Comparison of ENCODE assay signal across 8 cellular contexts in the genomic region with DNA sequence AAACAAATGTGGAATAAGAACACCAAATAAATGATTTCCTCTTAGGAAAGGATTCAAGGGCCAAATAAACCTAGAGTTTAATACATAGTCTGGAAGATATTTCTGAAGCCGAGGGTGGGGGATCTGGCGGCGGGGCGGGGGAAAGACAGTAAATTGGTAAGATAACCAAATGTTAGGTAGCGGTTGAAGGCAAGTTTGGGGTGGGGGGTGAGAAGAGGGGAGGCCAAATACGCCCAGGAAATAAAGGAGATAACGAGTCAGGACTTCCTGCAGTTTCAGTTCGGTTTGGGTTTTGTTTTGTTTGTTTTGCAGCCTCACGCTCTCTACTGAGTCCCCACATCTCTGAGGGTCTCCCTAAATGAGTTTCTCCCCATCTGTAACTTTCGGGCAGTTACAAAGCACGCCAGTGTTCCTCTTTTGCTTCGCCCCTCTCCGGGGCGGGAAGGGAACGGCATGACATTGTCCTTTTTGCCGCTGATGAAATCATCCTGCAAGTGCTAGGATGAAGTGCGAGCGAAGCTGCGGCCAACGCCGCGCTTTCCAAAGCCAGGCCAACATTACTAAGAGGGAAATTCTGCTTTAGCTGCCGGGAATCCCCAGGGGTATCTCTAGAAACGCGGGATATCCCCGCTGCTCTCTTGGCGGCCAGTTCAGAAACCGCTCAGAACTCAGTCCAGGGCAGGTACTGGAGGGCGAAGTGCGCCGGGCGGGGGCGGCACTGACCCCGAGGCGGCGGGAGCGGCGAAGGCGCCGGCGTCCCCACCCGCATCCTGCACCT. TPM values are rescaled to one million over a fixed set of nuclear protein-coding genes. Genes with fewer than 3 reads are reported as not detected.
DNase-seq lines count a peak whose midpoint lies in the region; ATAC-seq, FAIRE-seq and TF ChIP-seq lines count a peak whose summit lies in the region.

No MANE protein-coding gene starts in this region.

- CTCF ChIA-PET in A549 (lab: Yijun Ruan, JAX), result interaction anchor here (0.7 to 17.1 kb wide), 6 partner anchors 8 to 164 kb away, joined by 3 to 222 read pairs (median 4); no protein-coding TSS in a partner anchor

- WGBS in A549 (ENCODE audit: missing lambda C conversion rate), result 17% methylated on average over 26 of the region's 42 CpGs
- 8 to 12% methylated on average over 26 to 40 of the region's 42 CpGs for WGBS in mesodermal cell (ENCODE audit: insufficient coverage in 2 of 2), 2 experiments

- no peak for TF ChIP-seq CTCF in A549 (IDR thresholded peaks at IDR 0.05)

- peak overlapping the region; percentile 80 to 99 for H3K27ac Mint-ChIP-seq in effector memory CD8-positive, alpha-beta T cell

- H3K9me3 Mint-ChIP-seq in effector memory CD8-positive, alpha-beta T cell, result no peaks in the 10 kb centered on the region

- TF ChIP-seq RAD21 in A549 (conservative IDR thresholded peaks at IDR 0.05 in 1 of 2, IDR thresholded peaks at IDR 0.05 in 1 of 2), result no peak

- peak overlapping the region; percentile 70 for H3K4me3 ChIP-seq in A549
- peak overlapping the region; percentile 41 for H3K4me3 ChIP-seq in mesodermal cell (ENCODE audit: extremely low read depth, insufficient read depth, low read length, poor library complexity, severe bottlenecking)

- peaks cover 38 to 49% of the 10 kb centered on the region in 2 donors for H3K4me1 Mint-ChIP-seq in effector memory CD8-positive, alpha-beta T cell (ENCODE audit: low read depth in 2 of 2)

- no peak for FAIRE-seq in A549 (lab: Jason Lieb, UNC)

- peaks cover 45% of the 10 kb centered on the region for H3K36me3 Mint-ChIP-seq in effector memory CD8-positive, alpha-beta T cell (ENCODE audit: insufficient read depth)

- peak; percentile 29 to 33 for DNase-seq in A549 (ENCODE audit: low read depth in 1 of 2, low spot score in 1 of 2)
- DNase-seq in NCI-H2227 (lab: John Stamatoyannopoulos, UW; ENCODE audit: unreplicated experiment), result peak; percentile 43
- DNase-seq in activated CD4-positive, alpha-beta T cell treated with anti-CD3 and anti-CD28 coated beads, Interleukin-2, amount 50 U/mL, for 48 hours, result peak; percentile 70 to 77
- peak; percentile 57 to 68 (median 65) for DNase-seq in effector memory CD8-positive, alpha-beta T cell
- DNase-seq in stimulated activated CD8-positive, alpha-beta memory T cell treated with anti-CD3 and anti-CD28 coated beads, Interleukin-2, amount 100 ng/mL, for 48 hours (ENCODE audit: low read depth in 2 of 2), result peak; percentile 53 to 56

- peak; percentile 78 to 79 for ATAC-seq in A549
- ATAC-seq in GM18508 (IDR thresholded peaks at IDR 0.05; ENCODE audit: insufficient read depth, unreplicated experiment), result peak; percentile 43
- ATAC-seq in HG03025 (IDR thresholded peaks at IDR 0.05; ENCODE audit: low FRiP score, unreplicated experiment), result peak; percentile 53
- ATAC-seq in effector memory CD8-positive, alpha-beta T cell (replicated peaks), result peak; percentile 60

- H3K4me1 ChIP-seq in A549 (no peaks in the 10 kb centered on the region; the same call in 2 of the 3 replicates), mesodermal cell (ENCODE audit: control insufficient read depth, insufficient read depth, low read length, poor library complexity, severe bottlenecking) (peaks cover 3% of the 10 kb centered on the region)

- TF ChIP-seq POLR2A in A549 (IDR thresholded peaks at IDR 0.05; ENCODE audit: low read length), result no peak

- no peaks in the 10 kb centered on the region for H3K27me3 Mint-ChIP-seq in effector memory CD8-positive, alpha-beta T cell

- peak overlapping the region; percentile 79 for H3K4me2 ChIP-seq in A549

- no peaks in the 10 kb centered on the region for H3K9me3 ChIP-seq in A549
- no peaks in the 10 kb centered on the region for H3K9me3 ChIP-seq in mesodermal cell (ENCODE audit: control insufficient read depth, low read length)

- POLR2A ChIA-PET in A549 (lab: Yijun Ruan, JAX), result no interaction called here

- peak overlapping the region; percentile 95 to 97 for H3K4me3 Mint-ChIP-seq in effector memory CD8-positive, alpha-beta T cell

- H3K27ac ChIP-seq in A549 (peak overlapping the region; percentile 73 to 88), mesodermal cell (ENCODE audit: low read depth, low read length, severe bottlenecking) (no peak overlapping the region)

- TF ChIP-seq EP300 in A549 (IDR thresholded peaks at IDR 0.05), result no peak

- no peaks in the 10 kb centered on the region for H3K36me3 ChIP-seq in mesodermal cell (ENCODE audit: control insufficient read depth, insufficient read depth, low read length)

TF ChIP-seq in A549, 52 proteins besides CTCF, POLR2A, EP300 and RAD21 (continues in another document):
- TF ChIP-seq PBX3 (IDR thresholded peaks at IDR 0.05), result no peak
- TF ChIP-seq HDAC2 (IDR thresholded peaks at IDR 0.05), result no peak
- TF ChIP-seq, protein P1, sequence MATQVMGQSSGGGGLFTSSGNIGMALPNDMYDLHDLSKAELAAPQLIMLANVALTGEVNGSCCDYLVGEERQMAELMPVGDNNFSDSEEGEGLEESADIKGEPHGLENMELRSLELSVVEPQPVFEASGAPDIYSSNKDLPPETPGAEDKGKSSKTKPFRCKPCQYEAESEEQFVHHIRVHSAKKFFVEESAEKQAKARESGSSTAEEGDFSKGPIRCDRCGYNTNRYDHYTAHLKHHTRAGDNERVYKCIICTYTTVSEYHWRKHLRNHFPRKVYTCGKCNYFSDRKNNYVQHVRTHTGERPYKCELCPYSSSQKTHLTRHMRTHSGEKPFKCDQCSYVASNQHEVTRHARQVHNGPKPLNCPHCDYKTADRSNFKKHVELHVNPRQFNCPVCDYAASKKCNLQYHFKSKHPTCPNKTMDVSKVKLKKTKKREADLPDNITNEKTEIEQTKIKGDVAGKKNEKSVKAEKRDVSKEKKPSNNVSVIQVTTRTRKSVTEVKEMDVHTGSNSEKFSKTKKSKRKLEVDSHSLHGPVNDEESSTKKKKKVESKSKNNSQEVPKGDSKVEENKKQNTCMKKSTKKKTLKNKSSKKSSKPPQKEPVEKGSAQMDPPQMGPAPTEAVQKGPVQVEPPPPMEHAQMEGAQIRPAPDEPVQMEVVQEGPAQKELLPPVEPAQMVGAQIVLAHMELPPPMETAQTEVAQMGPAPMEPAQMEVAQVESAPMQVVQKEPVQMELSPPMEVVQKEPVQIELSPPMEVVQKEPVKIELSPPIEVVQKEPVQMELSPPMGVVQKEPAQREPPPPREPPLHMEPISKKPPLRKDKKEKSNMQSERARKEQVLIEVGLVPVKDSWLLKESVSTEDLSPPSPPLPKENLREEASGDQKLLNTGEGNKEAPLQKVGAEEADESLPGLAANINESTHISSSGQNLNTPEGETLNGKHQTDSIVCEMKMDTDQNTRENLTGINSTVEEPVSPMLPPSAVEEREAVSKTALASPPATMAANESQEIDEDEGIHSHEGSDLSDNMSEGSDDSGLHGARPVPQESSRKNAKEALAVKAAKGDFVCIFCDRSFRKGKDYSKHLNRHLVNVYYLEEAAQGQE (IDR thresholded peaks at IDR 0.05), result no peak
- TF ChIP-seq GATA3 (IDR thresholded peaks at IDR 0.05; ENCODE audit: borderline replicate concordance), result no peak
- no peak for TF ChIP-seq ATOH8 (CRISPR knock-in tag; IDR thresholded peaks at IDR 0.05; ENCODE audit: low read depth)
- no peak for TF ChIP-seq RARB (CRISPR knock-in tag; IDR thresholded peaks at IDR 0.05)
- no peak for TF ChIP-seq MYC (IDR thresholded peaks at IDR 0.05; ENCODE audit: borderline replicate concordance, low read length)
- no peak for TF ChIP-seq CHD4 (IDR thresholded peaks at IDR 0.05; ENCODE audit: borderline replicate concordance)
- TF ChIP-seq JUN (IDR thresholded peaks at IDR 0.05), result peak in 1 of 2 experiments; percentile 47; a peak in 1 of 5 replicates
- TF ChIP-seq RNF2 (IDR thresholded peaks at IDR 0.05; ENCODE audit: borderline replicate concordance, low read depth), result peak; percentile 87; the same call in 1 of the 2 replicates
- no peak for TF ChIP-seq HOXA7 (CRISPR knock-in tag; IDR thresholded peaks at IDR 0.05)
- TF ChIP-seq HOXB13 (CRISPR knock-in tag; IDR thresholded peaks at IDR 0.05; ENCODE audit: low read depth), result no peak
- no peak for TF ChIP-seq ZC3H11A (IDR thresholded peaks at IDR 0.05)
- no peak for TF ChIP-seq MAZ (IDR thresholded peaks at IDR 0.05; ENCODE audit: borderline replicate concordance, low read depth, low read length)
- TF ChIP-seq, protein P2, sequence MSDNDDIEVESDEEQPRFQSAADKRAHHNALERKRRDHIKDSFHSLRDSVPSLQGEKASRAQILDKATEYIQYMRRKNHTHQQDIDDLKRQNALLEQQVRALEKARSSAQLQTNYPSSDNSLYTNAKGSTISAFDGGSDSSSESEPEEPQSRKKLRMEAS (IDR thresholded peaks at IDR 0.05), result 0 out of 2 replicates have a peak, but pooled peaks have one; percentile 35
- TF ChIP-seq ZSCAN20 (CRISPR knock-in tag; IDR thresholded peaks at IDR 0.05), result no peak

RNA-seq across cellular contexts. Expression of gene NIBAN1, which starts 0.8 kb away (rescaled TPM):
- polyA plus RNA-seq in A549 (2011; rRNA removed) (12.7 and 15.4 TPM in 2 replicates), A549 (2017; fragmentation: RNase III; extraction: RNeasy Plus Mini Kit Qiagen cat#74134 plus additional on column Dnase treatment) (0.33 to 0.67 TPM (median 0.35 TPM) in 3 replicates)
- polyA plus RNA-seq in A549 (2012; cell fraction: cytosol; rRNA removed), result 0.29 and 0.36 TPM in 2 replicates
- polyA plus RNA-seq in A549 (2012; cell fraction: nucleus; rRNA removed), result 0.40 and 0.49 TPM in 2 replicates
- polyA minus RNA-seq in A549 (2011; rRNA and poly(A)+ RNA removed), result 10.4 and 10.9 TPM in 2 replicates
- polyA plus RNA-seq in mesodermal cell (2013, experiment 1 of 2), result 2.9 TPM
- 2.8 TPM for polyA plus RNA-seq in mesodermal cell (2013, experiment 2 of 2)
